Comparison of ENCODE assay signal across 28 cellular contexts in genomic region chr6:70254784-70255183, GRCh38. TPM values are rescaled to one million over a fixed set of nuclear protein-coding genes. Genes with fewer than 3 reads are reported as not detected.
"Had no signal": no experiment of that assay in that cellular context is flagged by ENCODE, and none has a peak within 500 bp of the region (broad histone marks: within the 10 kb centered on the region; RNA-seq: fewer than 3 reads in every experiment).

No MANE protein-coding gene starts in this region.

- H3K27me3 Mint-ChIP-seq: type B pancreatic cell had no signal

- H3K36me3 ChIP-seq: stomach, suprapubic skin, thoracic aorta, tibial artery, tibial nerve, transverse colon, upper lobe of left lung, upper lobe of right lung, uterus, vagina had no signal

- H3K36me3 Mint-ChIP-seq: stimulated activated effector memory CD8-positive, alpha-beta T cell treated with anti-CD3 and anti-CD28 coated beads, Interleukin-12 subunit alpha, Interleukin-12 subunit beta, amount 100 ng/mL, for 72 hours; stimulated activated memory B cell treated with anti-CD40 and anti-IgM and Interleukin-4, amounts not matched to agents 10 μg/mL and 1 μg/mL and 100 μg/mL, for 72 hours; stimulated activated naive B cell treated with anti-CD40 and anti-IgM and Interleukin-4, amounts not matched to agents 10 μg/mL and 1 μg/mL and 100 μg/mL, for 72 hours; type B pancreatic cell had no signal

- H3K4me1 ChIP-seq: stomach, suprapubic skin, testis, tibial artery, tibial nerve, transverse colon, upper lobe of left lung, upper lobe of right lung, uterus, vagina had no signal

- H3K4me1 Mint-ChIP-seq: stimulated activated effector memory CD8-positive, alpha-beta T cell treated with anti-CD3 and anti-CD28 coated beads, Interleukin-12 subunit alpha, Interleukin-12 subunit beta, amount 100 ng/mL, for 72 hours; stimulated activated memory B cell treated with anti-CD40 and anti-IgM and Interleukin-4, amounts not matched to agents 10 μg/mL and 1 μg/mL and 100 μg/mL, for 72 hours; stimulated activated naive B cell treated with anti-CD40 and anti-IgM and Interleukin-4, amounts not matched to agents 10 μg/mL and 1 μg/mL and 100 μg/mL, for 72 hours; stimulated activated naive CD8-positive, alpha-beta T cell treated with anti-CD3 and anti-CD28 coated beads, Interleukin-15, amount 100 ng/mL, for 72 hours had no signal

- H3K9me3 ChIP-seq: stomach, suprapubic skin, testis, thoracic aorta, tibial artery, tibial nerve, transverse colon, upper lobe of left lung, upper lobe of right lung, uterus, vagina had no signal

- H3K27me3 ChIP-seq: stomach, suprapubic skin, testis, tibial artery, tibial nerve, transverse colon, upper lobe of left lung, uterus, vagina had no signal

- H3K27ac Mint-ChIP-seq: stimulated activated effector memory CD8-positive, alpha-beta T cell treated with anti-CD3 and anti-CD28 coated beads, Interleukin-12 subunit alpha, Interleukin-12 subunit beta, amount 100 ng/mL, for 72 hours; stimulated activated memory B cell treated with anti-CD40 and anti-IgM and Interleukin-4, amounts not matched to agents 10 μg/mL and 1 μg/mL and 100 μg/mL, for 72 hours; stimulated activated naive B cell treated with anti-CD40 and anti-IgM and Interleukin-4, amounts not matched to agents 10 μg/mL and 1 μg/mL and 100 μg/mL, for 72 hours; stimulated activated naive CD8-positive, alpha-beta T cell treated with anti-CD3 and anti-CD28 coated beads, Interleukin-15, amount 100 ng/mL, for 72 hours; stimulated activated naive CD8-positive, alpha-beta T cell treated with anti-CD3 and anti-CD28 coated beads, Interleukin-15, Interleukin-2, amounts not matched to agents 100 ng/mL and 50 ng/mL, for 24 hours; type B pancreatic cell had no signal

- H3K4me3 Mint-ChIP-seq: stimulated activated effector memory CD8-positive, alpha-beta T cell treated with anti-CD3 and anti-CD28 coated beads, Interleukin-12 subunit alpha, Interleukin-12 subunit beta, amount 100 ng/mL, for 72 hours; stimulated activated memory B cell treated with anti-CD40 and anti-IgM and Interleukin-4, amounts not matched to agents 10 μg/mL and 1 μg/mL and 100 μg/mL, for 72 hours; stimulated activated naive B cell treated with anti-CD40 and anti-IgM and Interleukin-4, amounts not matched to agents 10 μg/mL and 1 μg/mL and 100 μg/mL, for 72 hours; stimulated activated naive CD8-positive, alpha-beta T cell treated with anti-CD3 and anti-CD28 coated beads, Interleukin-15, amount 100 ng/mL, for 72 hours; stimulated activated naive CD8-positive, alpha-beta T cell treated with anti-CD3 and anti-CD28 coated beads, Interleukin-15, Interleukin-2, amounts not matched to agents 100 ng/mL and 50 ng/mL, for 24 hours; type B pancreatic cell had no signal

- DNase-seq: stimulated activated CD4-positive, alpha-beta T cell treated with anti-CD3 and anti-CD28 coated beads, Interleukin-2, amount 100 ng/mL, for 48 hours; stimulated activated CD4-positive, alpha-beta T cell treated with anti-CD3 and anti-CD28 coated beads, Interleukin-4, amount 100 ng/mL, for 1 hour; stimulated activated CD4-positive, alpha-beta T cell treated with anti-CD3 and anti-CD28 coated beads, Interleukin-4, amount 100 ng/mL, for 24 hours; stimulated activated CD4-positive, alpha-beta T cell treated with anti-CD3 and anti-CD28 coated beads, Interleukin-4, amount 100 ng/mL, for 4 hours; stimulated activated CD8-positive, alpha-beta memory T cell treated with anti-CD3 and anti-CD28 coated beads, Interleukin-4, amount 100 ng/mL, for 48 hours; stimulated activated naive B cell treated with anti-CD40 and anti-IgM and Interleukin-4, amounts not matched to agents 10 μg/mL and 1 μg/mL and 100 μg/mL, for 72 hours; stimulated activated naive CD4-positive, alpha-beta T cell; stimulated activated naive CD4-positive, alpha-beta T cell treated with Interleukin-2 at 50 U/mL for 16 hours; stimulated activated naive CD8-positive, alpha-beta T cell treated with anti-CD3 and anti-CD28 coated beads, Interleukin-15, amount 100 ng/mL, for 72 hours; stimulated activated naive CD8-positive, alpha-beta T cell treated with anti-CD3 and anti-CD28 coated beads, Interleukin-15, Interleukin-2, amounts not matched to agents 100 U/mL and 50 U/mL, for 24 hours; stomach; substantia nigra; testis; tibial artery; transverse colon; trophoblast cell; upper lobe of left lung; upper lobe of right lung; uterus had no signal

- H3K9me3 Mint-ChIP-seq: stimulated activated effector memory CD8-positive, alpha-beta T cell treated with anti-CD3 and anti-CD28 coated beads, Interleukin-12 subunit alpha, Interleukin-12 subunit beta, amount 100 ng/mL, for 72 hours; stimulated activated memory B cell treated with anti-CD40 and anti-IgM and Interleukin-4, amounts not matched to agents 10 μg/mL and 1 μg/mL and 100 μg/mL, for 72 hours; stimulated activated naive B cell treated with anti-CD40 and anti-IgM and Interleukin-4, amounts not matched to agents 10 μg/mL and 1 μg/mL and 100 μg/mL, for 72 hours; stimulated activated naive CD8-positive, alpha-beta T cell treated with anti-CD3 and anti-CD28 coated beads, Interleukin-15, amount 100 ng/mL, for 72 hours; stimulated activated naive CD8-positive, alpha-beta T cell treated with anti-CD3 and anti-CD28 coated beads, Interleukin-15, Interleukin-2, amounts not matched to agents 100 ng/mL and 50 ng/mL, for 24 hours; type B pancreatic cell had no signal

- H3K4me3 ChIP-seq: stomach, suprapubic skin, testis, thoracic aorta, tibial artery, tibial nerve, transverse colon, upper lobe of left lung, upper lobe of right lung, uterus, vagina had no signal

- ATAC-seq: stimulated activated effector memory CD8-positive, alpha-beta T cell treated with anti-CD3 and anti-CD28 coated beads, Interleukin-12 subunit alpha, Interleukin-12 subunit beta, amount 100 ng/mL, for 72 hours; stimulated activated memory B cell treated with anti-CD40 and anti-IgM and Interleukin-4, amounts not matched to agents 10 μg/mL and 1 μg/mL and 100 μg/mL, for 72 hours; stimulated activated naive B cell treated with anti-CD40 and anti-IgM and Interleukin-4, amounts not matched to agents 10 μg/mL and 1 μg/mL and 100 μg/mL, for 72 hours; stimulated activated naive CD8-positive, alpha-beta T cell treated with anti-CD3 and anti-CD28 coated beads, Interleukin-15, amount 100 ng/mL, for 72 hours; stimulated activated naive CD8-positive, alpha-beta T cell treated with anti-CD3 and anti-CD28 coated beads, Interleukin-15, Interleukin-2, amounts not matched to agents 100 U/mL and 50 U/mL, for 24 hours; upper lobe of right lung had no signal

- H3K27ac ChIP-seq: stomach, suprapubic skin, testis, thoracic aorta, tibial artery, tibial nerve, transverse colon, upper lobe of left lung, upper lobe of right lung, uterus, vagina had no signal

RNA-seq across cellular contexts. Expression of gene COL9A1, which starts 48.1 kb away (rescaled TPM):
- total RNA-seq: subcutaneous adipose tissue, suprapubic skin, thoracic aorta, upper lobe of right lung had no signal
